In genomic region chr18:53411511-53411910, GRCh38 we compare ENCODE assay signal across 16 cellular contexts.
DNase-seq lines count a peak whose midpoint lies in the region.
"Had no signal": no experiment of that assay in that cellular context is flagged by ENCODE, and none has a peak within 500 bp of the region (broad histone marks: within the 10 kb centered on the region; RNA-seq: fewer than 3 reads in every experiment).

No MANE protein-coding gene starts in this region.

- peak; percentile 36 for DNase-seq in Ammon's horn (ENCODE audit: low spot score)
- peak; percentile 53 for DNase-seq in inferior parietal cortex (ENCODE audit: extremely low spot score)
- DNase-seq in pons (ENCODE audit: low spot score) = peak; percentile 79
- no peak for DNase-seq in UCSD-AML1 (lab: John Stamatoyannopoulos, UW; ENCODE audit: unreplicated experiment)
- DNase-seq in stimulated activated CD4-positive, alpha-beta T cell treated with anti-CD3 and anti-CD28 coated beads, Interleukin-12 subunit alpha, Interleukin-12 subunit beta, amount 100 ng/mL, for 4 hours = no peak
- no peak for DNase-seq in activated naive CD4-positive, alpha-beta T cell treated with Interleukin-2 at 50 U/mL for 16 hours
- DNase-seq: BE2C; CD4-positive, alpha-beta T cell; CD8-positive, alpha-beta memory T cell; DMS 273 treated with DMSO at 0.1 percent for 48 hours; DMS79; EL; GDM1; GM23248; H7; HCEC 1CT had no signal

Comparison
In these comparisons a context has a peak if more than half of its experiments do, and no peak if none do; other contexts are left out.
1. DNase-seq: peak in Ammon's horn (single experiment), inferior parietal cortex (single experiment) and pons (single experiment); none in UCSD-AML1 (single experiment), stimulated activated CD4-positive, alpha-beta T cell treated with anti-CD3 and anti-CD28 coated beads, Interleukin-12 subunit alpha, Interleukin-12 subunit beta, amount 100 ng/mL, for 4 hours (single experiment) and activated naive CD4-positive, alpha-beta T cell treated with Interleukin-2 at 50 U/mL for 16 hours (single experiment).